25 cellular contexts compared by ENCODE assay signal in the genomic region with DNA sequence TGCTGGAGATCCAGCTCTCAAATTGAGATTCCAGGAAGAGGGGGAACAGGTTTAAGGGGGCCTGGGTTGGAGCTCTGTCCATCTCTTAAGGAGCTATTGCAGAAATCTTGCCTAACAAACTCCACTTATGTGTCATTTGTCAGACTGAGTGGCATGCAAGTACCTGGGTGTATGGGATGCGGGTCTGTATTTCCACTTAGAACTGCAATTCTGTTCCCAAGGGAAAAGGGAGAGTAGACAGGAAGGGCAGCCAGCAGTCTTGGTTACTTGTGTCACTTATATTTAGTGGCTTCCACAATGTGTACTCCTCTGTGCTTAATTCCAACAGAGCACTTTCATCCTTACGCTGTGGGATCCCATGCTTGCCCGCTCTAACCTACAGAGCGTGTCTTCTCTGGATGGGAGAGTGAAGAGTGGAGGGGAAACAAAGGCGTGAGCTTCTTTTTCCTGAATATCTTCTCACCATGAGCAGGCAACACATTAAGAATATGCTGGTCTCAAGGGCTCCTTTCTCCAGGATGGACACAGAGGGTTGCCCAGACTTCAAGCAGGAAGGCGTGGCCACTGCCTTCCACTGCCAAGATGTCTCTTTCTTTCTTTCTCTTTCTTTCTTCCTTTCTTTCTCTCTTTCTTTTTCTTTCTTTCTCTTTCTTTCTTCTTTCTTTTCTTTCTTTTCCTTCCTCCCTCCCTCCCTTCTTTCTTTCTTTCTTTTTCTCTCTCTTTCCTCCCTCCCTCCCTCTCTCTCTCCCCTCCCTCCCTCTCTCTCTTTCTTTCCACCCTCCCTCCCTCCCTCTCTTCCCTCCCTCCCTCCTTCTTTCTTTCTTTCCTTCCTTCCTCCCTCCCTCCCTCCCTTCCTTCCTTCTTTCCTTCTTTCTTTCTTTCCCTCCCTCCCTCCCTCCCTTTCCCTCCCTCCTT.
"Had no signal": no experiment of that assay in that cellular context is flagged by ENCODE, and none has a peak within 500 bp of the region (broad histone marks: within the 10 kb centered on the region; RNA-seq: fewer than 3 reads in every experiment).

No MANE protein-coding gene starts in this region.

- H3K9me3 Mint-ChIP-seq: immature natural killer cell; mesothelial cell of epicardium; nephron; stimulated activated effector memory CD8-positive, alpha-beta T cell treated with anti-CD3 and anti-CD28 coated beads, Interleukin-12 subunit alpha, Interleukin-12 subunit beta, amount 100 ng/mL, for 72 hours had no signal

- H3K9ac ChIP-seq: neural progenitor cell had no signal

- H3K27ac Mint-ChIP-seq: immature natural killer cell; naive thymus-derived CD4-positive, alpha-beta T cell; neural progenitor cell; stimulated activated effector memory CD8-positive, alpha-beta T cell treated with anti-CD3 and anti-CD28 coated beads, Interleukin-12 subunit alpha, Interleukin-12 subunit beta, amount 100 ng/mL, for 72 hours had no signal

- H2AFZ ChIP-seq: neural progenitor cell had no signal

- H3K9me3 ChIP-seq: lower lobe of right lung, mucosa of descending colon, prostate gland, right atrium auricular region, sigmoid colon, stomach, thyroid gland, upper lobe of left lung, uterus had no signal

- H3K4me1 ChIP-seq: lower lobe of right lung, prostate gland, right atrium auricular region, sigmoid colon, stomach, thyroid gland, upper lobe of left lung, uterus had no signal

- H3K4me3 ChIP-seq: dorsolateral prefrontal cortex, lower lobe of right lung, mucosa of descending colon, neural progenitor cell, prostate gland, right atrium auricular region, sigmoid colon, stomach, thyroid gland, upper lobe of left lung, uterus had no signal

- H3K27me3 ChIP-seq: neural progenitor cell, right atrium auricular region, sigmoid colon, thyroid gland, upper lobe of left lung, uterus had no signal

- ATAC-seq: left colon; left ventricle myocardium superior; lower lobe of right lung; mucosa of descending colon; naive thymus-derived CD4-positive, alpha-beta T cell; stimulated activated effector memory CD8-positive, alpha-beta T cell treated with anti-CD3 and anti-CD28 coated beads, Interleukin-12 subunit alpha, Interleukin-12 subunit beta, amount 100 ng/mL, for 72 hours had no signal

- H3K36me3 Mint-ChIP-seq: immature natural killer cell; mesothelial cell of epicardium; naive thymus-derived CD4-positive, alpha-beta T cell; neural progenitor cell; stimulated activated effector memory CD8-positive, alpha-beta T cell treated with anti-CD3 and anti-CD28 coated beads, Interleukin-12 subunit alpha, Interleukin-12 subunit beta, amount 100 ng/mL, for 72 hours had no signal

- H3K4me1 Mint-ChIP-seq: stimulated activated effector memory CD8-positive, alpha-beta T cell treated with anti-CD3 and anti-CD28 coated beads, Interleukin-12 subunit alpha, Interleukin-12 subunit beta, amount 100 ng/mL, for 72 hours had no signal

- H3K4me2 ChIP-seq: neural progenitor cell had no signal

- H3K4me3 Mint-ChIP-seq: immature natural killer cell; mesothelial cell of epicardium; naive thymus-derived CD4-positive, alpha-beta T cell; nephron; neural progenitor cell; stimulated activated effector memory CD8-positive, alpha-beta T cell treated with anti-CD3 and anti-CD28 coated beads, Interleukin-12 subunit alpha, Interleukin-12 subunit beta, amount 100 ng/mL, for 72 hours had no signal

- H3K27ac ChIP-seq: dorsolateral prefrontal cortex, lower lobe of right lung, neural progenitor cell, prostate gland, right atrium auricular region, sigmoid colon, stomach, thyroid gland, upper lobe of left lung, uterus had no signal

- DNase-seq: dorsolateral prefrontal cortex; effector CD4-positive, alpha-beta T cell; hypothalamus; immature natural killer cell; islet precursor cell; kidney glomerular epithelial cell; left colon; left ventricle myocardium superior; lower lobe of right lung; mucosa of descending colon; naive thymus-derived CD4-positive, alpha-beta T cell; sigmoid colon; stimulated activated CD4-positive, alpha-beta T cell treated with anti-CD3 and anti-CD28 coated beads, Interleukin-2, amount 100 ng/mL, for 24 hours; stimulated activated CD4-positive, alpha-beta T cell treated with anti-CD3 and anti-CD28 coated beads, Interleukin-4, amount 100 ng/mL, for 24 hours; stimulated activated naive CD4-positive, alpha-beta T cell treated with Interleukin-2 at 50 U/mL for 16 hours; stomach; thyroid gland; upper lobe of left lung; uterus had no signal

- H3K36me3 ChIP-seq: lower lobe of right lung, neural progenitor cell, prostate gland, right atrium auricular region, sigmoid colon, stomach, thyroid gland, upper lobe of left lung, uterus had no signal
